1 cellular context compared by ENCODE assay signal in the genomic region with DNA sequence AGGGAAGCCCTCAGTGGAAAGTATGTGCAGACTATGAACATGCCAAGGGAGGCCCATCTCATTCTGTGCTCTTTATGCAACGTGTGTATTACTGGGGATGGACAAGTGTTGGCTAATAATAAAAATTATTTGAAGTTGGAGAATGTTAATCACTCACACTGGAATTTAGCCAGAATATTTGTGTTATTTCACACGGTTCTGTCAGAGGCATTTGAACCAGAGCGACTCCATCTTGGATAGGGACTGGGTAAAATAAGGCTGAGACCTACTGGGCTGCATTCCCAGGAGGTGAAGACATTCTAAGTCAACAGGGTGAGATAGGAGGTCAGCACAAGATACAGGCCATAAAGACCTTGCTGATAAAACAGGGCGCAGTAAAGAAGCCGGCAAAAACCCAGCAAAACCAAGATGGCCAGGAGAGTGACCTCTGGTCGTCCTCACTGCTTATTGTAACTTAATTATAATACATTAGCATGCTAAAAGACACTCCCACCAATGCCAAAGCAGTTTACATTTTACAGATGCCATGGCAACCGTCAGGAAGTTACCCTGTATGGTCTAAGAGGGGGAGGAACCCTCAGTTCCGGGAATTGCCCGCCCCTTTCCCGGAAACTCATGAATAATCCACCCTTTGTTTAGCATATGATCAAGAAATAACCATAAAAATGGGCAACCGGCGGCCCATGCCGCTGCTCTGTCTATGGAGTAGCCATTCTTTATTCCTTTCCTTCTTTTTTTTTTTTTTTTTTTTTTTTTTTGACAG.
A peak's percentile ranks its signal among the peaks of the same experiment; 100 is the strongest.
TF ChIP-seq lines count a peak whose summit lies in the region.

No MANE protein-coding gene starts in this region.

TF ChIP-seq in K562, 482 proteins besides CTCF, POLR2A, EP300 and RAD21 (continued from another document and continues in another):
- TF ChIP-seq, protein P1, sequence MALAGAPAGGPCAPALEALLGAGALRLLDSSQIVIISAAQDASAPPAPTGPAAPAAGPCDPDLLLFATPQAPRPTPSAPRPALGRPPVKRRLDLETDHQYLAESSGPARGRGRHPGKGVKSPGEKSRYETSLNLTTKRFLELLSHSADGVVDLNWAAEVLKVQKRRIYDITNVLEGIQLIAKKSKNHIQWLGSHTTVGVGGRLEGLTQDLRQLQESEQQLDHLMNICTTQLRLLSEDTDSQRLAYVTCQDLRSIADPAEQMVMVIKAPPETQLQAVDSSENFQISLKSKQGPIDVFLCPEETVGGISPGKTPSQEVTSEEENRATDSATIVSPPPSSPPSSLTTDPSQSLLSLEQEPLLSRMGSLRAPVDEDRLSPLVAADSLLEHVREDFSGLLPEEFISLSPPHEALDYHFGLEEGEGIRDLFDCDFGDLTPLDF (CRISPR knock-in tag; IDR thresholded peaks at IDR 0.05), result no peak
- TF ChIP-seq, protein P2, sequence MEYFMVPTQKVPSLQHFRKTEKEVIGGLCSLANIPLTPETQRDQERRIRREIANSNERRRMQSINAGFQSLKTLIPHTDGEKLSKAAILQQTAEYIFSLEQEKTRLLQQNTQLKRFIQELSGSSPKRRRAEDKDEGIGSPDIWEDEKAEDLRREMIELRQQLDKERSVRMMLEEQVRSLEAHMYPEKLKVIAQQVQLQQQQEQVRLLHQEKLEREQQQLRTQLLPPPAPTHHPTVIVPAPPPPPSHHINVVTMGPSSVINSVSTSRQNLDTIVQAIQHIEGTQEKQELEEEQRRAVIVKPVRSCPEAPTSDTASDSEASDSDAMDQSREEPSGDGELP (CRISPR knock-in tag; IDR thresholded peaks at IDR 0.05; ENCODE audit: borderline replicate concordance), result no peak
- TF ChIP-seq ZNF124 (CRISPR knock-in tag; IDR thresholded peaks at IDR 0.05) (no peak), HSF4 (CRISPR knock-in tag; IDR thresholded peaks at IDR 0.05; ENCODE audit: borderline replicate concordance) (peak; percentile 98), CCAR2 (IDR thresholded peaks at IDR 0.05; ENCODE audit: low read depth, low read length) (no peak), SRSF7 (optimal IDR thresholded peaks at IDR 0.05; ENCODE audit: low read depth, low read length) (no peak), ZNF57 (CRISPR knock-in tag; IDR thresholded peaks at IDR 0.05) (peak; percentile 97), RBM15 (IDR thresholded peaks at IDR 0.05; ENCODE audit: insufficient read depth, low read length) (no peak), KLF6 (CRISPR knock-in tag; IDR thresholded peaks at IDR 0.05; ENCODE audit: borderline replicate concordance) (peak; percentile 100), CHCHD3 (CRISPR knock-in tag; IDR thresholded peaks at IDR 0.05) (peak; percentile 96), SMARCB1 (IDR thresholded peaks at IDR 0.05; ENCODE audit: insufficient read length, low read depth) (no peak), SMAD4 (CRISPR knock-in tag; conservative IDR thresholded peaks at IDR 0.05) (peak; percentile 100), NFXL1 (CRISPR knock-in tag; IDR thresholded peaks at IDR 0.05) (peak; percentile 100), PTRF (tag; IDR thresholded peaks at IDR 0.05) (peak; percentile 100), ESRRA (IDR thresholded peaks at IDR 0.05; ENCODE audit: borderline replicate concordance, low read depth) (peak; percentile 97), BDP1 (IDR thresholded peaks at IDR 0.05; ENCODE audit: insufficient read depth, insufficient read length) (no peak), SIRT6 (IDR thresholded peaks at IDR 0.05; ENCODE audit: low read depth, low read length) (no peak), ZNF695 (CRISPR knock-in tag; IDR thresholded peaks at IDR 0.05) (peak; percentile 97), KLF16 (IDR thresholded peaks at IDR 0.05) (peak; percentile 73), TEAD4 (IDR thresholded peaks at IDR 0.05; ENCODE audit: low read length) (no peak), TEAD4 (CRISPR knock-in tag; IDR thresholded peaks at IDR 0.05; ENCODE audit: borderline replicate concordance) (no peak), FOSL1 (tag; conservative IDR thresholded peaks at IDR 0.05) (peak; percentile 76), MAFK (IDR thresholded peaks at IDR 0.05; ENCODE audit: low read length) (no peak), ZNF174 (CRISPR knock-in tag; IDR thresholded peaks at IDR 0.05) (peak; percentile 98), ZNF668 (CRISPR knock-in tag; IDR thresholded peaks at IDR 0.05) (peak; percentile 99), CBFB (CRISPR knock-in tag; IDR thresholded peaks at IDR 0.05) (no peak), TBL1XR1 (IDR thresholded peaks at IDR 0.05; ENCODE audit: low read length in 2 of 2) (no peak; a peak in 1 of 4 replicates), HDAC2 (IDR thresholded peaks at IDR 0.05) (no peak), MIER1 (IDR thresholded peaks at IDR 0.05; ENCODE audit: low read depth) (no peak), CEBPG (CRISPR knock-in tag; IDR thresholded peaks at IDR 0.05) (no peak), CEBPG (tag; conservative IDR thresholded peaks at IDR 0.05 in 1 of 2, IDR thresholded peaks at IDR 0.05 in 1 of 2) (peak in 1 of 2 experiments; percentile 85; a peak in 3 of 4 replicates), KHSRP (IDR thresholded peaks at IDR 0.05) (no peak), CEBPB (tag; IDR thresholded peaks at IDR 0.05) (peak; percentile 86), RBM22 (IDR thresholded peaks at IDR 0.05; ENCODE audit: low read depth, low read length, poor library complexity, severe bottlenecking) (no peak), HNRNPH1 (optimal IDR thresholded peaks at IDR 0.05; ENCODE audit: low read depth, low read length) (no peak)
- TF ChIP-seq, protein P3, sequence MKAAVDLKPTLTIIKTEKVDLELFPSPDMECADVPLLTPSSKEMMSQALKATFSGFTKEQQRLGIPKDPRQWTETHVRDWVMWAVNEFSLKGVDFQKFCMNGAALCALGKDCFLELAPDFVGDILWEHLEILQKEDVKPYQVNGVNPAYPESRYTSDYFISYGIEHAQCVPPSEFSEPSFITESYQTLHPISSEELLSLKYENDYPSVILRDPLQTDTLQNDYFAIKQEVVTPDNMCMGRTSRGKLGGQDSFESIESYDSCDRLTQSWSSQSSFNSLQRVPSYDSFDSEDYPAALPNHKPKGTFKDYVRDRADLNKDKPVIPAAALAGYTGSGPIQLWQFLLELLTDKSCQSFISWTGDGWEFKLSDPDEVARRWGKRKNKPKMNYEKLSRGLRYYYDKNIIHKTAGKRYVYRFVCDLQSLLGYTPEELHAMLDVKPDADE (conservative IDR thresholded peaks at IDR 0.05; ENCODE audit: control insufficient read depth, low read depth, low read length), result no peak
- TF ChIP-seq, protein P4, sequence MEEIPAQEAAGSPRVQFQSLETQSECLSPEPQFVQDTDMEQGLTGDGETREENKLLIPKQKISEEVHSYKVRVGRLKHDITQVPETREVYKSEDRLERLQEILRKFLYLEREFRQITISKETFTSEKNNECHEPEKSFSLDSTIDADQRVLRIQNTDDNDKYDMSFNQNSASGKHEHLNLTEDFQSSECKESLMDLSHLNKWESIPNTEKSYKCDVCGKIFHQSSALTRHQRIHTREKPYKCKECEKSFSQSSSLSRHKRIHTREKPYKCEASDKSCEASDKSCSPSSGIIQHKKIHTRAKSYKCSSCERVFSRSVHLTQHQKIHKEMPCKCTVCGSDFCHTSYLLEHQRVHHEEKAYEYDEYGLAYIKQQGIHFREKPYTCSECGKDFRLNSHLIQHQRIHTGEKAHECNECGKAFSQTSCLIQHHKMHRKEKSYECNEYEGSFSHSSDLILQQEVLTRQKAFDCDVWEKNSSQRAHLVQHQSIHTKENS (CRISPR knock-in tag; IDR thresholded peaks at IDR 0.05), result no peak
- TF ChIP-seq, protein P5, sequence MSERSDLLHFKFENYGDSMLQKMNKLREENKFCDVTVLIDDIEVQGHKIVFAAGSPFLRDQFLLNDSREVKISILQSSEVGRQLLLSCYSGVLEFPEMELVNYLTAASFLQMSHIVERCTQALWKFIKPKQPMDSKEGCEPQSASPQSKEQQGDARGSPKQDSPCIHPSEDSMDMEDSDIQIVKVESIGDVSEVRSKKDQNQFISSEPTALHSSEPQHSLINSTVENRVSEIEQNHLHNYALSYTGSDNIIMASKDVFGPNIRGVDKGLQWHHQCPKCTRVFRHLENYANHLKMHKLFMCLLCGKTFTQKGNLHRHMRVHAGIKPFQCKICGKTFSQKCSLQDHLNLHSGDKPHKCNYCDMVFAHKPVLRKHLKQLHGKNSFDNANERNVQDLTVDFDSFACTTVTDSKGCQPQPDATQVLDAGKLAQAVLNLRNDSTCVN (CRISPR knock-in tag; IDR thresholded peaks at IDR 0.05), result peak; percentile 99
- TF ChIP-seq, protein P6, sequence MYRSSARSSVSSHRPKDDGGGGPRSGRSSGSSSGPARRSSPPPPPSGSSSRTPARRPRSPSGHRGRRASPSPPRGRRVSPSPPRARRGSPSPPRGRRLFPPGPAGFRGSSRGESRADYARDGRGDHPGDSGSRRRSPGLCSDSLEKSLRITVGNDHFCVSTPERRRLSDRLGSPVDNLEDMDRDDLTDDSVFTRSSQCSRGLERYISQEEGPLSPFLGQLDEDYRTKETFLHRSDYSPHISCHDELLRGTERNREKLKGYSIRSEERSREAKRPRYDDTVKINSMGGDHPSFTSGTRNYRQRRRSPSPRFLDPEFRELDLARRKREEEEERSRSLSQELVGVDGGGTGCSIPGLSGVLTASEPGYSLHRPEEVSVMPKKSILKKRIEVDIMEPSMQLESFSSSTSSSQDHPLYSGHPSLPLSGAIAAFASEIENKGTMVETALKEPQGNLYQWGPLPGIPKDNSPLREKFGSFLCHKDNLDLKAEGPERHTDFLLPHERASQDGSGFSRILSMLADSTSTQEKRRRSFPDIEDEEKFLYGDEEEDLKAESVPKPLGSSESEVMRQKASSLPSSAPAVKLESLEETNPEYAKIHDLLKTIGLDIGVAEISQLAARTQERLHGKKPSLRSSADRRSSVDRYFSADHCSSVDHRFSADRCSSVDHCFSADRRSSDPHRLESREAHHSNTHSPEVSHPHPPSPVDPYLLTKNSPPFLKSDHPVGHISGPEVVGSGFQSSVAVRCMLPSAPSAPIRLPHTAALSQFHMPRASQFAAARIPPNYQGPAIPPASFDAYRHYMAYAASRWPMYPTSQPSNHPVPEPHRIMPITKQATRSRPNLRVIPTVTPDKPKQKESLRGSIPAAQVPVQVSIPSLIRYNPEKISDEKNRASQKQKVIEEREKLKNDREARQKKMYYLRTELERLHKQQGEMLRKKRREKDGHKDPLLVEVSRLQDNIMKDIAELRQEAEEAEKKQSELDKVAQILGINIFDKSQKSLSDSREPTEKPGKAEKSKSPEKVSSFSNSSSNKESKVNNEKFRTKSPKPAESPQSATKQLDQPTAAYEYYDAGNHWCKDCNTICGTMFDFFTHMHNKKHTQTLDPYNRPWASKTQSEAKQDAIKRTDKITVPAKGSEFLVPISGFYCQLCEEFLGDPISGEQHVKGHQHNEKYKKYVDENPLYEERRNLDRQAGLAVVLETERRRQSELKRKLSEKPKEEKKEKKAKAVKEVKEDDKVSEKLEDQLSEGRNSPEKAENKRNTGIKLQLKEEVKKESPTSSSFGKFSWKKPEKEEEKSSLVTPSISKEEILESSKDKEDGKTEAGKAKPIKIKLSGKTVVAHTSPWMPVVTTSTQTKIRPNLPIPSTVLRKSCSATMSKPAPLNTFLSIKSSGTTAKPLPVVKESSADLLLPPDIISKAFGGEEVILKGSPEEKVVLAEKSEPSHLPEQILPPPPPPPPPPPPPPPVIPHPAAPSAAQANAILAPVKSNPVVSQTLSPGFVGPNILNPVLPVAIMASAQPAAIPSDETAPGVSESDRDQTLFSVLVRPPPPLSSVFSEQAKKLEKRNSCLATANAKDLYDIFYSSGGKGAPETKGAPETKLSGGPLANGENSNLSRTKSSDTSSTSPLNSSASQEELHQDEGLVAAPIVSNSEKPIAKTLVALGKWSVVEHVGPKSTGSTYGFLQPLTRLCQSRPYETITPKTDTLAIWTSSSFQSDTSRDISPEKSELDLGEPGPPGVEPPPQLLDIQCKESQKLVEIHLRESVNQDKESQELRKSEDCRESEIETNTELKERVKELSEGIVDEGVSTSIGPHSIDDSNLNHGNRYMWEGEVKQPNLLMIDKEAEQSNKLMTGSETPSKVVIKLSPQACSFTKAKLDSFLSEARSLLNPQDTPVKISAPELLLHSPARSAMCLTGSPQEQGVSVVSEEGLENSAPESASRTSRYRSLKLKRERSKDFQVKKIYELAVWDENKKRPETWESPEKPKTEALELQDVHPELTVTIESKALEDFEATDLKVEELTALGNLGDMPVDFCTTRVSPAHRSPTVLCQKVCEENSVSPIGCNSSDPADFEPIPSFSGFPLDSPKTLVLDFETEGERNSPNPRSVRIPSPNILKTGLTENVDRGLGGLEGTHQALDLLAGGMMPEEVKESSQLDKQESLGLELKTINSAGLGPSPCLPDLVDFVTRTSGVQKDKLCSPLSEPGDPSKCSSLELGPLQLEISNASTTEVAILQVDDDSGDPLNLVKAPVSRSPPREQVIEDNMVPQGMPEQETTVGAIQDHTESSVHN (IDR thresholded peaks at IDR 0.05; ENCODE audit: borderline replicate concordance in 1 of 2, low read depth in 1 of 2), result no peak
- TF ChIP-seq, protein P7, sequence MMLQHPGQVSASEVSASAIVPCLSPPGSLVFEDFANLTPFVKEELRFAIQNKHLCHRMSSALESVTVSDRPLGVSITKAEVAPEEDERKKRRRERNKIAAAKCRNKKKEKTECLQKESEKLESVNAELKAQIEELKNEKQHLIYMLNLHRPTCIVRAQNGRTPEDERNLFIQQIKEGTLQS (IDR thresholded peaks at IDR 0.05), result no peak
- TF ChIP-seq, protein P7 (CRISPR knock-in tag; conservative IDR thresholded peaks at IDR 0.05), result no peak
- TF ChIP-seq, protein P8, sequence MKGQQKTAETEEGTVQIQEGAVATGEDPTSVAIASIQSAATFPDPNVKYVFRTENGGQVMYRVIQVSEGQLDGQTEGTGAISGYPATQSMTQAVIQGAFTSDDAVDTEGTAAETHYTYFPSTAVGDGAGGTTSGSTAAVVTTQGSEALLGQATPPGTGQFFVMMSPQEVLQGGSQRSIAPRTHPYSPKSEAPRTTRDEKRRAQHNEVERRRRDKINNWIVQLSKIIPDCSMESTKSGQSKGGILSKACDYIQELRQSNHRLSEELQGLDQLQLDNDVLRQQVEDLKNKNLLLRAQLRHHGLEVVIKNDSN (CRISPR knock-in tag; IDR thresholded peaks at IDR 0.05), result no peak
- TF ChIP-seq, protein P9, sequence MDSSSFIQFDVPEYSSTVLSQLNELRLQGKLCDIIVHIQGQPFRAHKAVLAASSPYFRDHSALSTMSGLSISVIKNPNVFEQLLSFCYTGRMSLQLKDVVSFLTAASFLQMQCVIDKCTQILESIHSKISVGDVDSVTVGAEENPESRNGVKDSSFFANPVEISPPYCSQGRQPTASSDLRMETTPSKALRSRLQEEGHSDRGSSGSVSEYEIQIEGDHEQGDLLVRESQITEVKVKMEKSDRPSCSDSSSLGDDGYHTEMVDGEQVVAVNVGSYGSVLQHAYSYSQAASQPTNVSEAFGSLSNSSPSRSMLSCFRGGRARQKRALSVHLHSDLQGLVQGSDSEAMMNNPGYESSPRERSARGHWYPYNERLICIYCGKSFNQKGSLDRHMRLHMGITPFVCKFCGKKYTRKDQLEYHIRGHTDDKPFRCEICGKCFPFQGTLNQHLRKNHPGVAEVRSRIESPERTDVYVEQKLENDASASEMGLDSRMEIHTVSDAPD (CRISPR knock-in tag; IDR thresholded peaks at IDR 0.05), result peak; percentile 99
- TF ChIP-seq, protein P10, sequence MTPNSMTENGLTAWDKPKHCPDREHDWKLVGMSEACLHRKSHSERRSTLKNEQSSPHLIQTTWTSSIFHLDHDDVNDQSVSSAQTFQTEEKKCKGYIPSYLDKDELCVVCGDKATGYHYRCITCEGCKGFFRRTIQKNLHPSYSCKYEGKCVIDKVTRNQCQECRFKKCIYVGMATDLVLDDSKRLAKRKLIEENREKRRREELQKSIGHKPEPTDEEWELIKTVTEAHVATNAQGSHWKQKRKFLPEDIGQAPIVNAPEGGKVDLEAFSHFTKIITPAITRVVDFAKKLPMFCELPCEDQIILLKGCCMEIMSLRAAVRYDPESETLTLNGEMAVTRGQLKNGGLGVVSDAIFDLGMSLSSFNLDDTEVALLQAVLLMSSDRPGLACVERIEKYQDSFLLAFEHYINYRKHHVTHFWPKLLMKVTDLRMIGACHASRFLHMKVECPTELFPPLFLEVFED (CRISPR knock-in tag; conservative IDR thresholded peaks at IDR 0.05), result peak; percentile 99
